In genomic region chr18:62584241-62585120, GRCh38 we compare ENCODE assay signal across 8 cellular contexts.
DNase-seq lines count a peak whose midpoint lies in the region; ATAC-seq and TF ChIP-seq lines count a peak whose summit lies in the region.

No MANE protein-coding gene starts in this region.

- H3K27me3 ChIP-seq in Caco-2 (replicated peaks; ENCODE audit: control insufficient read depth, insufficient read depth, low read length), result no peaks in the 10 kb centered on the region

- no peak overlapping the region for H3K27ac Mint-ChIP-seq in Caco-2 (ENCODE audit: unreplicated experiment)

- no peaks in the 10 kb centered on the region for H3K27me3 Mint-ChIP-seq in Caco-2 (ENCODE audit: insufficient read depth, unreplicated experiment)

- no TSS peak for BruUV-seq in Caco-2 (replicated peaks; lab: Mats Ljungman, UMichigan)

- peak; percentile 81 to 87 for TF ChIP-seq CTCF in Caco-2 (IDR thresholded peaks at IDR 0.05; ENCODE audit: insufficient read depth in 1 of 2, low read depth in 1 of 2, low read length in 1 of 2, severe bottlenecking in 1 of 2, unreplicated experiment in 1 of 2)

- H3K4me1 Mint-ChIP-seq in Caco-2 (ENCODE audit: low read depth, unreplicated experiment), result peaks cover 7% of the 10 kb centered on the region

- H3K9me3 ChIP-seq in Caco-2, result no peaks in the 10 kb centered on the region

- H3K4me3 Mint-ChIP-seq in Caco-2 (ENCODE audit: unreplicated experiment), result peak overlapping the region; percentile 48

- CTCF ChIA-PET in Caco-2 (lab: Charles Lee), result interaction anchor here (1.0 to 1.4 kb wide), 2 partner anchors 126 to 159 kb away, joined by 3 to 5 read pairs; no protein-coding TSS in a partner anchor

- no peaks in the 10 kb centered on the region for H3K4me1 ChIP-seq in Caco-2

- no peaks in the 10 kb centered on the region for H3K36me3 Mint-ChIP-seq in Caco-2 (ENCODE audit: insufficient read depth, unreplicated experiment)

- peak; percentile 77 for ATAC-seq in GM19467 (IDR thresholded peaks at IDR 0.05; ENCODE audit: unreplicated experiment)

- peak; percentile 72 to 76 for DNase-seq in Caco-2
- DNase-seq in HS-5 (ENCODE audit: low read depth), result peak; percentile 18
- peak; percentile 84 for DNase-seq in NOMO-1 treated with DMSO at 0.1 percent for 48 hours (lab: John Stamatoyannopoulos, UW; ENCODE audit: unreplicated experiment)
- DNase-seq in activated CD8-positive, alpha-beta memory T cell treated with anti-CD3 and anti-CD28 coated beads, Interleukin-2, amount 50 U/mL, for 4 hours, result peak; percentile 80
- peak; percentile 72 for DNase-seq in epidermal melanocyte (ENCODE audit: insufficient read length, low spot score)
- DNase-seq in mucosa of gallbladder (ENCODE audit: low spot score), result peak; percentile 85
- DNase-seq in stimulated activated CD8-positive, alpha-beta memory T cell treated with anti-CD3 and anti-CD28 coated beads, Interleukin-4, amount 100 ng/mL, for 48 hours, result peak; percentile 89

- no peaks in the 10 kb centered on the region for H3K9me3 Mint-ChIP-seq in Caco-2 (ENCODE audit: unreplicated experiment)

- no peak overlapping the region for H3K4me3 ChIP-seq in Caco-2 (ENCODE audit: low read depth, low read length)

- POLR2A ChIA-PET in Caco-2 (lab: Charles Lee), result no interaction called here

- intact Hi-C loops in Caco-2 (cut with micrococcal nuclease; ENCODE audit: unreplicated experiment), result loop anchor here (1.0 to 10.0 kb wide), 4 partner anchors 58 to 398 kb away; partner anchors contain the start of gene PHLPP1

- H3K36me3 ChIP-seq in Caco-2 (ENCODE audit: control insufficient read depth, insufficient read depth, low read length), result no peaks in the 10 kb centered on the region

Comparison
In these comparisons a context has a peak if more than half of its experiments do, and no peak if none do; other contexts are left out.
1. DNase-seq: peak in every context shown above with its lines; median percentile 89 in stimulated activated CD8-positive, alpha-beta memory T cell treated with anti-CD3 and anti-CD28 coated beads, Interleukin-4, amount 100 ng/mL, for 48 hours; 85 in mucosa of gallbladder; 84 in NOMO-1 treated with DMSO at 0.1 percent for 48 hours; 80 in activated CD8-positive, alpha-beta memory T cell treated with anti-CD3 and anti-CD28 coated beads, Interleukin-2, amount 50 U/mL, for 4 hours; 74 in Caco-2; 72 in epidermal melanocyte; 18 in HS-5.